Comparison of ENCODE assay signal across 25 cellular contexts in genomic region chr10:125607689-125608290, GRCh38.
"Had no signal": no experiment of that assay in that cellular context is flagged by ENCODE, and none has a peak within 500 bp of the region (broad histone marks: within the 10 kb centered on the region; RNA-seq: fewer than 3 reads in every experiment).

No MANE protein-coding gene starts in this region.

- DNase-seq: activated CD4-positive, CD25-positive, alpha-beta regulatory T cell; activated CD8-positive, alpha-beta memory T cell treated with anti-CD3 and anti-CD28 coated beads, Interleukin-2, amount 50 U/mL, for 48 hours; activated CD8-positive, alpha-beta T cell treated with anti-CD3 and anti-CD28 coated beads for 36 hours; activated effector memory CD4-positive, alpha-beta T cell treated with Interleukin-2 at 50 U/mL for 16 hours; activated naive CD4-positive, alpha-beta T cell; activated T-cell treated with anti-CD3 and anti-CD28 coated beads, Interleukin-2, amount 50 U/mL, for 24 hours; aorta; central memory CD4-positive, alpha-beta T cell; NCI-H1092; NCI-H1417; NCI-H1930; NCI-H2171; NCI-H2227 treated with DMSO at 0.1 percent for 48 hours; NCI-H446 treated with DMSO at 0.1 percent for 48 hours; NCI-H526; NCI-H774; T-cell; T-helper 2 cell; T1000 had no signal

- H3K4me1 ChIP-seq: breast epithelium had no signal

- H3K9ac ChIP-seq: KMS-11 had no signal

- H3K36me3 Mint-ChIP-seq: activated naive CD4-positive, alpha-beta T cell treated with anti-CD3 and anti-CD28 coated beads, Interleukin-2, amount 50 U/mL, for 24 hours; T-cell had no signal

- H3K4me3 Mint-ChIP-seq: activated CD8-positive, alpha-beta T cell treated with anti-CD3 and anti-CD28 coated beads for 36 hours; activated naive CD4-positive, alpha-beta T cell treated with anti-CD3 and anti-CD28 coated beads, Interleukin-2, amount 50 U/mL, for 24 hours; activated T-cell treated with anti-CD3 and anti-CD28 coated beads, Interleukin-2, amount 50 U/mL, for 24 hours; activated T-helper 1 cell treated with anti-CD3 and anti-CD28 coated beads, Interleukin-12 subunit alpha, Interleukin-12 subunit beta, Interleukin-2, Interleukin-4 antibody, amounts not matched to agents 30 ng/mL and 10 ng/mL and 1 ng/mL, durations not matched to agents 14 hours and 24 hours and 36 hours; T-cell had no signal

- H3K27ac Mint-ChIP-seq: activated CD8-positive, alpha-beta T cell treated with anti-CD3 and anti-CD28 coated beads for 36 hours; activated naive CD4-positive, alpha-beta T cell treated with anti-CD3 and anti-CD28 coated beads, Interleukin-2, amount 50 U/mL, for 24 hours; activated T-cell treated with anti-CD3 and anti-CD28 coated beads, Interleukin-2, amount 50 U/mL, for 24 hours; activated T-helper 1 cell treated with anti-CD3 and anti-CD28 coated beads, Interleukin-12 subunit alpha, Interleukin-12 subunit beta, Interleukin-2, Interleukin-4 antibody, amounts not matched to agents 30 ng/mL and 10 ng/mL and 1 ng/mL, durations not matched to agents 14 hours and 24 hours and 36 hours; T-cell had no signal

- H3K4me1 Mint-ChIP-seq: activated naive CD4-positive, alpha-beta T cell treated with anti-CD3 and anti-CD28 coated beads, Interleukin-2, amount 50 U/mL, for 24 hours; T-cell had no signal

- H3K4me3 ChIP-seq: breast epithelium, SK-N-MC had no signal

- H3K27me3 ChIP-seq: breast epithelium had no signal

- H3K9me3 Mint-ChIP-seq: activated CD8-positive, alpha-beta T cell treated with anti-CD3 and anti-CD28 coated beads for 36 hours; activated naive CD4-positive, alpha-beta T cell treated with anti-CD3 and anti-CD28 coated beads, Interleukin-2, amount 50 U/mL, for 24 hours; activated T-cell treated with anti-CD3 and anti-CD28 coated beads, Interleukin-2, amount 50 U/mL, for 24 hours; activated T-helper 1 cell treated with anti-CD3 and anti-CD28 coated beads, Interleukin-12 subunit alpha, Interleukin-12 subunit beta, Interleukin-2, Interleukin-4 antibody, amounts not matched to agents 30 ng/mL and 10 ng/mL and 1 ng/mL, durations not matched to agents 14 hours and 24 hours and 36 hours had no signal

- H3K9me3 ChIP-seq: breast epithelium had no signal

- H3K36me3 ChIP-seq: breast epithelium had no signal

- H3K27ac ChIP-seq: breast epithelium, KMS-11, SK-N-MC, VCaP had no signal

- ATAC-seq: activated CD8-positive, alpha-beta T cell treated with anti-CD3 and anti-CD28 coated beads for 36 hours; T-cell had no signal
